1 cellular context compared by ENCODE assay signal in the genomic region with DNA sequence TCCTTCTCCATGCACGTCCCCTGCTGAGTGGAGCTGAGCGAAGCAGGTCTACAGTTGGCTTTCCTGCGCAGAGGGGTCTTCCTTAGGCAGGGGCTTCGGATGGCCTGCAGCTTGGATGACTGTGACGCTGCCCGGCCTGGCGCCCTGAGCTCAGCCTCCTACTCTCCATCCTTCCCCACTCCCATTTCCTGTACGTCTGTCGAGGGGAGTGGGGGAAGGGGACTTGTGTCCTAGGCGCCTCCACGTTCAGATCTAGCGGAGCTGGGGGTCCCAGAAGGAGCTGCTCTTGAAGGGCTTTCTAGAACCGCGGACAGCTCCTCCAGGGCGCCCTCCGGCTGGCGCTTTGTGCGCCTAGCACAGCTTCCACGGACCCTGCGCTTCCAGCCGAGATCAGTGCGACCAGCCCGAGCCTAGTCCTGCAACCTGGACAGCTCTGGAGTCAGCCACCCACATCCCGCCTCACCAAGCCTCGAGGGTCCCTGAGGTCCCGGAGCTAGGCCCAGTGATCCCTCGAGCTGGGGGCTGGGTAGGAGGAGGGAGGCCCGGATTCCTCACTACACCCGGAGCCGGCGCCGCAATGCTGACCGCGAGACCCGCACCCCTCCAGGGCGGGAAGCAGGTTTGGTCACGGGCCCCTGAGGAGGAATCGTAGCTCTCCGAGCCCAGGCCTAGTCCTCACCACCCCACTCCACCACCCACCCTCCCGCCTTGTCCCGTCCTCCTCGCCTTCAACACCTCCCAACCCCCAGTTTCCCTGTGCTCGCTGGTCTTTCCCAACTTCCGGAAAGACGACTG.
A peak's percentile ranks its signal among the peaks of the same experiment; 100 is the strongest.
TF ChIP-seq lines count a peak whose summit lies in the region.

No MANE protein-coding gene starts in this region.

TF ChIP-seq in GM23338, 12 proteins besides CTCF, POLR2A, EP300 and RAD21 (continued from another document):
- TF ChIP-seq, protein P1, sequence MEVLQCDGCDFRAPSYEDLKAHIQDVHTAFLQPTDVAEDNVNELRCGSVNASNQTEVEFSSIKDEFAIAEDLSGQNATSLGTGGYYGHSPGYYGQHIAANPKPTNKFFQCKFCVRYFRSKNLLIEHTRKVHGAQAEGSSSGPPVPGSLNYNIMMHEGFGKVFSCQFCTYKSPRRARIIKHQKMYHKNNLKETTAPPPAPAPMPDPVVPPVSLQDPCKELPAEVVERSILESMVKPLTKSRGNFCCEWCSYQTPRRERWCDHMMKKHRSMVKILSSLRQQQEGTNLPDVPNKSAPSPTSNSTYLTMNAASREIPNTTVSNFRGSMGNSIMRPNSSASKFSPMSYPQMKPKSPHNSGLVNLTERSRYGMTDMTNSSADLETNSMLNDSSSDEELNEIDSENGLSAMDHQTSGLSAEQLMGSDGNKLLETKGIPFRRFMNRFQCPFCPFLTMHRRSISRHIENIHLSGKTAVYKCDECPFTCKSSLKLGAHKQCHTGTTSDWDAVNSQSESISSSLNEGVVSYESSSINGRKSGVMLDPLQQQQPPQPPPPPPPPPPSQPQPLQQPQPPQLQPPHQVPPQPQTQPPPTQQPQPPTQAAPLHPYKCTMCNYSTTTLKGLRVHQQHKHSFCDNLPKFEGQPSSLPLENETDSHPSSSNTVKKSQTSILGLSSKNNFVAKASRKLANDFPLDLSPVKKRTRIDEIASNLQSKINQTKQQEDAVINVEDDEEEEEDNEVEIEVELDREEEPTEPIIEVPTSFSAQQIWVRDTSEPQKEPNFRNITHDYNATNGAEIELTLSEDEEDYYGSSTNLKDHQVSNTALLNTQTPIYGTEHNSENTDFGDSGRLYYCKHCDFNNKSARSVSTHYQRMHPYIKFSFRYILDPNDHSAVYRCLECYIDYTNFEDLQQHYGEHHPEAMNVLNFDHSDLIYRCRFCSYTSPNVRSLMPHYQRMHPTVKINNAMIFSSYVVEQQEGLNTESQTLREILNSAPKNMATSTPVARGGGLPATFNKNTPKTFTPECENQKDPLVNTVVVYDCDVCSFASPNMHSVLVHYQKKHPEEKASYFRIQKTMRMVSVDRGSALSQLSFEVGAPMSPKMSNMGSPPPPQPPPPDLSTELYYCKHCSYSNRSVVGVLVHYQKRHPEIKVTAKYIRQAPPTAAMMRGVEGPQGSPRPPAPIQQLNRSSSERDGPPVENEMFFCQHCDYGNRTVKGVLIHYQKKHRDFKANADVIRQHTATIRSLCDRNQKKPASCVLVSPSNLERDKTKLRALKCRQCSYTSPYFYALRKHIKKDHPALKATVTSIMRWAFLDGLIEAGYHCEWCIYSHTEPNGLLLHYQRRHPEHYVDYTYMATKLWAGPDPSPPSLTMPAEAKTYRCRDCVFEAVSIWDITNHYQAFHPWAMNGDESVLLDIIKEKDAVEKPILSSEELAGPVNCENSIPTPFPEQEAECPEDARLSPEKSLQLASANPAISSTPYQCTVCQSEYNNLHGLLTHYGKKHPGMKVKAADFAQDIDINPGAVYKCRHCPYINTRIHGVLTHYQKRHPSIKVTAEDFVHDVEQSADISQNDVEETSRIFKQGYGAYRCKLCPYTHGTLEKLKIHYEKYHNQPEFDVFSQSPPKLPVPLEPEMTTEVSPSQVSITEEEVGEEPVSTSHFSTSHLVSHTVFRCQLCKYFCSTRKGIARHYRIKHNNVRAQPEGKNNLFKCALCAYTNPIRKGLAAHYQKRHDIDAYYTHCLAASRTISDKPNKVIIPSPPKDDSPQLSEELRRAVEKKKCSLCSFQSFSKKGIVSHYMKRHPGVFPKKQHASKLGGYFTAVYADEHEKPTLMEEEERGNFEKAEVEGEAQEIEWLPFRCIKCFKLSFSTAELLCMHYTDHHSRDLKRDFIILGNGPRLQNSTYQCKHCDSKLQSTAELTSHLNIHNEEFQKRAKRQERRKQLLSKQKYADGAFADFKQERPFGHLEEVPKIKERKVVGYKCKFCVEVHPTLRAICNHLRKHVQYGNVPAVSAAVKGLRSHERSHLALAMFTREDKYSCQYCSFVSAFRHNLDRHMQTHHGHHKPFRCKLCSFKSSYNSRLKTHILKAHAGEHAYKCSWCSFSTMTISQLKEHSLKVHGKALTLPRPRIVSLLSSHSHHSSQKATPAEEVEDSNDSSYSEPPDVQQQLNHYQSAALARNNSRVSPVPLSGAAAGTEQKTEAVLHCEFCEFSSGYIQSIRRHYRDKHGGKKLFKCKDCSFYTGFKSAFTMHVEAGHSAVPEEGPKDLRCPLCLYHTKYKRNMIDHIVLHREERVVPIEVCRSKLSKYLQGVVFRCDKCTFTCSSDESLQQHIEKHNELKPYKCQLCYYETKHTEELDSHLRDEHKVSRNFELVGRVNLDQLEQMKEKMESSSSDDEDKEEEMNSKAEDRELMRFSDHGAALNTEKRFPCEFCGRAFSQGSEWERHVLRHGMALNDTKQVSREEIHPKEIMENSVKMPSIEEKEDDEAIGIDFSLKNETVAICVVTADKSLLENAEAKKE (CRISPR knock-in tag; IDR thresholded peaks at IDR 0.05), result no peak
- no peak for TF ChIP-seq NANOG (IDR thresholded peaks at IDR 0.05; ENCODE audit: borderline replicate concordance)
- TF ChIP-seq EZH2phosphoT487 (IDR thresholded peaks at IDR 0.05; ENCODE audit: unreplicated experiment), result peak; percentile 39
- no peak for TF ChIP-seq POLR2AphosphoS5 (IDR thresholded peaks at IDR 0.05; ENCODE audit: low read depth)
- TF ChIP-seq ZNF114 (CRISPR knock-in tag; IDR thresholded peaks at IDR 0.05), result no peak
- no peak for TF ChIP-seq ZNF331 (CRISPR knock-in tag; IDR thresholded peaks at IDR 0.05; ENCODE audit: low read depth)
- no peak for TF ChIP-seq STAT1 (IDR thresholded peaks at IDR 0.05; ENCODE audit: unreplicated experiment)
- TF ChIP-seq, protein P2, sequence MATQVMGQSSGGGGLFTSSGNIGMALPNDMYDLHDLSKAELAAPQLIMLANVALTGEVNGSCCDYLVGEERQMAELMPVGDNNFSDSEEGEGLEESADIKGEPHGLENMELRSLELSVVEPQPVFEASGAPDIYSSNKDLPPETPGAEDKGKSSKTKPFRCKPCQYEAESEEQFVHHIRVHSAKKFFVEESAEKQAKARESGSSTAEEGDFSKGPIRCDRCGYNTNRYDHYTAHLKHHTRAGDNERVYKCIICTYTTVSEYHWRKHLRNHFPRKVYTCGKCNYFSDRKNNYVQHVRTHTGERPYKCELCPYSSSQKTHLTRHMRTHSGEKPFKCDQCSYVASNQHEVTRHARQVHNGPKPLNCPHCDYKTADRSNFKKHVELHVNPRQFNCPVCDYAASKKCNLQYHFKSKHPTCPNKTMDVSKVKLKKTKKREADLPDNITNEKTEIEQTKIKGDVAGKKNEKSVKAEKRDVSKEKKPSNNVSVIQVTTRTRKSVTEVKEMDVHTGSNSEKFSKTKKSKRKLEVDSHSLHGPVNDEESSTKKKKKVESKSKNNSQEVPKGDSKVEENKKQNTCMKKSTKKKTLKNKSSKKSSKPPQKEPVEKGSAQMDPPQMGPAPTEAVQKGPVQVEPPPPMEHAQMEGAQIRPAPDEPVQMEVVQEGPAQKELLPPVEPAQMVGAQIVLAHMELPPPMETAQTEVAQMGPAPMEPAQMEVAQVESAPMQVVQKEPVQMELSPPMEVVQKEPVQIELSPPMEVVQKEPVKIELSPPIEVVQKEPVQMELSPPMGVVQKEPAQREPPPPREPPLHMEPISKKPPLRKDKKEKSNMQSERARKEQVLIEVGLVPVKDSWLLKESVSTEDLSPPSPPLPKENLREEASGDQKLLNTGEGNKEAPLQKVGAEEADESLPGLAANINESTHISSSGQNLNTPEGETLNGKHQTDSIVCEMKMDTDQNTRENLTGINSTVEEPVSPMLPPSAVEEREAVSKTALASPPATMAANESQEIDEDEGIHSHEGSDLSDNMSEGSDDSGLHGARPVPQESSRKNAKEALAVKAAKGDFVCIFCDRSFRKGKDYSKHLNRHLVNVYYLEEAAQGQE (IDR thresholded peaks at IDR 0.05; ENCODE audit: unreplicated experiment), result peak; percentile 76
- TF ChIP-seq CREB1 (CRISPR knock-in tag; IDR thresholded peaks at IDR 0.05; ENCODE audit: low read depth), result no peak
- TF ChIP-seq JUNB (IDR thresholded peaks at IDR 0.05; ENCODE audit: unreplicated experiment), result no peak
- TF ChIP-seq, protein P3, sequence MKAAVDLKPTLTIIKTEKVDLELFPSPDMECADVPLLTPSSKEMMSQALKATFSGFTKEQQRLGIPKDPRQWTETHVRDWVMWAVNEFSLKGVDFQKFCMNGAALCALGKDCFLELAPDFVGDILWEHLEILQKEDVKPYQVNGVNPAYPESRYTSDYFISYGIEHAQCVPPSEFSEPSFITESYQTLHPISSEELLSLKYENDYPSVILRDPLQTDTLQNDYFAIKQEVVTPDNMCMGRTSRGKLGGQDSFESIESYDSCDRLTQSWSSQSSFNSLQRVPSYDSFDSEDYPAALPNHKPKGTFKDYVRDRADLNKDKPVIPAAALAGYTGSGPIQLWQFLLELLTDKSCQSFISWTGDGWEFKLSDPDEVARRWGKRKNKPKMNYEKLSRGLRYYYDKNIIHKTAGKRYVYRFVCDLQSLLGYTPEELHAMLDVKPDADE (IDR thresholded peaks at IDR 0.05), result no peak
